29 cellular contexts compared by ENCODE assay signal in genomic region chr2:117942551-117942950, GRCh38.
DNase-seq lines count a peak whose midpoint lies in the region; ATAC-seq and TF ChIP-seq lines count a peak whose summit lies in the region.
"Had no signal": no experiment of that assay in that cellular context is flagged by ENCODE, and none has a peak within 500 bp of the region (broad histone marks: within the 10 kb centered on the region; RNA-seq: fewer than 3 reads in every experiment).

No MANE protein-coding gene starts in this region.

- peak overlapping the region; percentile 15 for H3K27ac Mint-ChIP-seq in stimulated activated naive CD8-positive, alpha-beta T cell treated with anti-CD3 and anti-CD28 coated beads, Interleukin-15, Interleukin-2, amounts not matched to agents 100 ng/mL and 50 ng/mL, for 24 hours
- H3K27ac Mint-ChIP-seq: activated CD8-positive, alpha-beta T cell treated with anti-CD3 and anti-CD28 coated beads for 36 hours; activated naive CD8-positive, alpha-beta T cell treated with anti-CD3 and anti-CD28 coated beads for 36 hours; mesothelial cell of epicardium; T-helper 2 cell treated with Interferon-gamma antibody and Interleukin-4, amounts not matched to agents 5 μg/mL and 100 μg/mL, for 36 hours had no signal

- no peak for ATAC-seq in stimulated activated naive CD8-positive, alpha-beta T cell treated with anti-CD3 and anti-CD28 coated beads, Interleukin-15, Interleukin-2, amounts not matched to agents 100 U/mL and 50 U/mL, for 24 hours
- ATAC-seq in SK-N-SH treated with all-trans-retinoic acid at 6 μM for 48 hours, result peak; percentile 35
- ATAC-seq: activated CD8-positive, alpha-beta T cell treated with anti-CD3 and anti-CD28 coated beads for 36 hours; naive thymus-derived CD8-positive, alpha-beta T cell had no signal

- peaks cover 87% of the 10 kb centered on the region for H3K36me3 Mint-ChIP-seq in stimulated activated naive CD8-positive, alpha-beta T cell treated with anti-CD3 and anti-CD28 coated beads, Interleukin-15, Interleukin-2, amounts not matched to agents 100 ng/mL and 50 ng/mL, for 24 hours (ENCODE audit: low read depth)

- no peaks in the 10 kb centered on the region for H3K4me1 Mint-ChIP-seq in stimulated activated naive CD8-positive, alpha-beta T cell treated with anti-CD3 and anti-CD28 coated beads, Interleukin-15, Interleukin-2, amounts not matched to agents 100 ng/mL and 50 ng/mL, for 24 hours (ENCODE audit: low read depth)
- H3K4me1 Mint-ChIP-seq: activated naive CD8-positive, alpha-beta T cell treated with anti-CD3 and anti-CD28 coated beads for 36 hours; mesothelial cell of epicardium had no signal

- DNase-seq in stimulated activated naive CD8-positive, alpha-beta T cell treated with anti-CD3 and anti-CD28 coated beads, Interleukin-15, Interleukin-2, amounts not matched to agents 100 U/mL and 50 U/mL, for 24 hours, result no peak
- DNase-seq in islet precursor cell (peak; percentile 33), thyroid gland (peak in 1 of 2 donors; percentile 28), dorsolateral prefrontal cortex (no peak), SK-N-DZ (ENCODE audit: low spot score) (no peak), Kasumi-1 (lab: John Stamatoyannopoulos, UW) (no peak)
- DNase-seq: 8988T; activated CD8-positive, alpha-beta T cell treated with anti-CD3 and anti-CD28 coated beads for 36 hours; activated naive CD8-positive, alpha-beta T cell treated with anti-CD3 and anti-CD28 coated beads for 36 hours; aorta; DMS153; effector CD4-positive, alpha-beta T cell; erythroblast; head of caudate nucleus; naive thymus-derived CD8-positive, alpha-beta T cell; NCI-H2029 treated with DMSO at 0.1 percent for 48 hours; NCI-H524 treated with DMSO at 0.1 percent for 48 hours; occipital lobe; psoas muscle; sigmoid colon; stimulated activated CD4-positive, alpha-beta T cell treated with anti-CD3 and anti-CD28 coated beads, Interleukin-15, amount 100 ng/mL, for 24 hours; stimulated activated naive CD4-positive, alpha-beta T cell; testis; uterus had no signal

- no peaks in the 10 kb centered on the region for H3K27me3 ChIP-seq in thyroid gland
- no peaks in the 10 kb centered on the region for H3K27me3 ChIP-seq in dorsolateral prefrontal cortex
- H3K27me3 ChIP-seq: sigmoid colon, testis, uterus had no signal

- H3K9me3 ChIP-seq in thyroid gland, result no peaks in the 10 kb centered on the region
- H3K9me3 ChIP-seq: HAP-1, psoas muscle, sigmoid colon, testis, uterus had no signal

- WGBS in thyroid gland, 2 donors, result 65 to 73% methylated on average over 2 of the region's 2 CpGs

- peaks cover 44 to 56% of the 10 kb centered on the region in 2 donors for H3K4me1 ChIP-seq in thyroid gland
- H3K4me1 ChIP-seq: HAP-1, testis, uterus had no signal

- H3K27ac ChIP-seq in thyroid gland (peak overlapping the region; percentile 62 to 80 (median 79)), dorsolateral prefrontal cortex (no peak overlapping the region)
- H3K27ac ChIP-seq: psoas muscle, testis had no signal

- no peak overlapping the region for H3K4me3 Mint-ChIP-seq in stimulated activated naive CD8-positive, alpha-beta T cell treated with anti-CD3 and anti-CD28 coated beads, Interleukin-15, Interleukin-2, amounts not matched to agents 100 ng/mL and 50 ng/mL, for 24 hours
- H3K4me3 Mint-ChIP-seq: activated CD8-positive, alpha-beta T cell treated with anti-CD3 and anti-CD28 coated beads for 36 hours; activated naive CD8-positive, alpha-beta T cell treated with anti-CD3 and anti-CD28 coated beads for 36 hours; mesothelial cell of epicardium; naive thymus-derived CD8-positive, alpha-beta T cell; T-helper 2 cell treated with Interferon-gamma antibody and Interleukin-4, amounts not matched to agents 5 μg/mL and 100 μg/mL, for 36 hours had no signal

- peaks cover 0 to 27% of the 10 kb centered on the region in 2 donors for H3K36me3 ChIP-seq in thyroid gland
- H3K36me3 ChIP-seq: uterus had no signal

- intact Hi-C loops in thyroid gland (cut with DNase I), result no loop called here
- intact Hi-C loops in dorsolateral prefrontal cortex (cut with DNase I), result no loop called here

- H3K4me3 ChIP-seq in thyroid gland (replicated peaks in 1 of 3) (no peak overlapping the region), dorsolateral prefrontal cortex (no peak overlapping the region)
- H3K4me3 ChIP-seq: HAP-1, psoas muscle, sigmoid colon, testis, uterus had no signal

- TF ChIP-seq CTCF in thyroid gland (IDR thresholded peaks at IDR 0.05) (no peak), dorsolateral prefrontal cortex (IDR thresholded peaks at IDR 0.05 in 54 of 56, conservative IDR thresholded peaks at IDR 0.05 in 2 of 56; ENCODE audit: low read depth in 1 of 56, partially characterized antibody in 56 of 56) (no peak)

- TF ChIP-seq POLR2A in thyroid gland (IDR thresholded peaks at IDR 0.05), result no peak

- H3K9me3 Mint-ChIP-seq in stimulated activated naive CD8-positive, alpha-beta T cell treated with anti-CD3 and anti-CD28 coated beads, Interleukin-15, Interleukin-2, amounts not matched to agents 100 ng/mL and 50 ng/mL, for 24 hours, result no peaks in the 10 kb centered on the region
- H3K9me3 Mint-ChIP-seq: activated CD8-positive, alpha-beta T cell treated with anti-CD3 and anti-CD28 coated beads for 36 hours; activated naive CD8-positive, alpha-beta T cell treated with anti-CD3 and anti-CD28 coated beads for 36 hours; mesothelial cell of epicardium; naive thymus-derived CD8-positive, alpha-beta T cell; T-helper 2 cell treated with Interferon-gamma antibody and Interleukin-4, amounts not matched to agents 5 μg/mL and 100 μg/mL, for 36 hours had no signal

- no peaks in the 10 kb centered on the region for H3K27me3 Mint-ChIP-seq in stimulated activated naive CD8-positive, alpha-beta T cell treated with anti-CD3 and anti-CD28 coated beads, Interleukin-15, Interleukin-2, amounts not matched to agents 100 ng/mL and 50 ng/mL, for 24 hours
- H3K27me3 Mint-ChIP-seq: activated CD8-positive, alpha-beta T cell treated with anti-CD3 and anti-CD28 coated beads for 36 hours; activated naive CD8-positive, alpha-beta T cell treated with anti-CD3 and anti-CD28 coated beads for 36 hours; naive thymus-derived CD8-positive, alpha-beta T cell had no signal

TF ChIP-seq in SK-N-SH treated with all-trans-retinoic acid at 6 μM for 48 hours, 23 proteins besides CTCF, POLR2A, EP300 and RAD21:
- no peak for TF ChIP-seq ZFP3 (CRISPR knock-in tag; IDR thresholded peaks at IDR 0.05)
- TF ChIP-seq ZC3H10 (CRISPR knock-in tag; IDR thresholded peaks at IDR 0.05), result no peak
- no peak for TF ChIP-seq OSR1 (CRISPR knock-in tag; IDR thresholded peaks at IDR 0.05)
- no peak for TF ChIP-seq GLIS3 (CRISPR knock-in tag; IDR thresholded peaks at IDR 0.05)
- TF ChIP-seq BACH2 (CRISPR knock-in tag; IDR thresholded peaks at IDR 0.05; ENCODE audit: borderline replicate concordance), result no peak
- TF ChIP-seq TOX (CRISPR knock-in tag; IDR thresholded peaks at IDR 0.05; ENCODE audit: borderline replicate concordance), result no peak

Comparison
In these comparisons a context has a peak if more than half of its experiments do, and no peak if none do; other contexts are left out.
1. H3K27ac ChIP-seq: peak in thyroid gland (3 of 3); none in dorsolateral prefrontal cortex (0 of 59).